In the genomic region with DNA sequence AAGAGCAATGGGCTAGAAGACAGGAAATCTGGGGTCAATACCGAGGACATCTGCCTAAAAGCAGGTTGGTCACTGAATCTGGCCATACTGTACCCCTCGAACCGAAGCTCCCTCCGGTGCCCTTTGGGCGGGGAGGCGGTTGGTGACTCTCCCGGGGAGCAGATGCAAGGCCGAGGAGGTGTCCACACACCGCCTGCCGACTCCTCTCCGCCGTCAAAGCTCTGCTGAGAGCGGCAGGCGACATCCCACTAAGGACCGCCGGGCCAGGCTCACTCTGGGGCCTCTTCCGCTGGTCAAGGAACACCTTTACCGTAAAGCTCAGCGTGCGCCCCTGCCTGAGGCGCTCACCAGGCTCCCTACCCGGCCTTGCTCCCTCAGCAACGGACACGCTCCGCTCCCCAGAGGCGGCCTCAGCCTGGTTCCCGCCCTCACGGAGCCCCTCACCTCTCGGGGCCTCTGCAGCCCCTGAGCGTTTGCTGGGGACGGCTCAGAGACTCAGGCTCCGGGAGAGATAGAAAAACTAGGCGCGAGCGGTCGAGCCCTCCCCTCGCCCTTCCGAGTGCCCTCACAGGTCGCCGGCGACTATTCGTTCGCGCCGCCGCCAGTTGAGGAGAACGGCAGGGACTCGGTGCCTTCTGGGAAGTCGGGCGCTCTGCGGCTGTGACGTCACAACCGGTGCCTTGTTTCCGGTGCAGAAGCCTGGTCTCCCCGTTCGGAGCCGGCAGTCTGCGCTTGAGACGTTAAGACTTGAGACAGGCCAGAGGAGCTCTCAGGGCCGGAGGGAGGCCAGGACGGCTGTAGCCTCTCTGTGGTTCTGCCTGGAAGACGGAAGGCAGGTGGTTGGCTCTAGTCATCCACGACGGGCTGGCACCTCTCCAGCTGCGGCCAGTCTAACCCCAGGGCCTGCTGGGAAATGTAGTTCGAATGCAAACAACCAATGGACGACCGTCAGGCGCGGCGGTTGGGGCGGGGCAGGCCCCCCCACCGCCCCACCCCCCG, we compare ENCODE assay signal across 8 cellular contexts. TPM values are rescaled to one million over a fixed set of nuclear protein-coding genes. Genes with fewer than 3 reads are reported as not detected.
DNase-seq lines count a peak whose midpoint lies in the region; ATAC-seq and TF ChIP-seq lines count a peak whose summit lies in the region.

A gene with protein sequence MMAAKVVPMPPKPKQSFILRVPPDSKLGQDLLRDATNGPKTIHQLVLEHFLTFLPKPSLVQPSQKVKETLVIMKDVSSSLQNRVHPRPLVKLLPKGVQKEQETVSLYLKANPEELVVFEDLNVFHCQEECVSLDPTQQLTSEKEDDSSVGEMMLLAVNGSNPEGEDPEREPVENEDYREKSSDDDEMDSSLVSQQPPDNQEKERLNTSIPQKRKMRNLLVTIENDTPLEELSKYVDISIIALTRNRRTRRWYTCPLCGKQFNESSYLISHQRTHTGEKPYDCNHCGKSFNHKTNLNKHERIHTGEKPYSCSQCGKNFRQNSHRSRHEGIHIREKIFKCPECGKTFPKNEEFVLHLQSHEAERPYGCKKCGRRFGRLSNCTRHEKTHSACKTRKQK (minus strand): TSS at position 616 of the 999 bp plus-strand sequence. CDS start 1,403 bp downstream, outside the sequence.

- peaks cover 0 to 8% of the 10 kb centered on the region in 2 donors for H3K4me1 ChIP-seq in lung (ENCODE audit: control insufficient read depth in 2 of 2, insufficient read depth in 2 of 2, low read length in 2 of 2)

- peak; percentile 40 for ATAC-seq in GM19468 (IDR thresholded peaks at IDR 0.05; ENCODE audit: extremely low read depth, unreplicated experiment)
- ATAC-seq in lung (ENCODE audit: insufficient read depth, low FRiP score) = peak; percentile 94

- H3K27ac ChIP-seq in lung (ENCODE audit: low read depth in 1 of 2, low read length in 1 of 2) = peak within 1 kb of the TSS; percentile 91 to 98

- DNase-seq in CMK (ENCODE audit: low read depth) (peak; percentile 76), HS-5 (ENCODE audit: low read depth) (peak; percentile 90), NK-92 (lab: John Stamatoyannopoulos, UW; ENCODE audit: unreplicated experiment) (peak; percentile 47), lung (ENCODE audit: low spot score) (peak; percentile 96)
- peak; percentile 81 to 89 for DNase-seq in activated CD8-positive, alpha-beta memory T cell treated with anti-CD3 and anti-CD28 coated beads for 1 hour (ENCODE audit: extremely low read depth in 1 of 2, low read depth in 1 of 2)
- DNase-seq in effector CD4-positive, alpha-beta T cell = peak; percentile 90
- peak; percentile 85 to 94 (median 87) for DNase-seq in stimulated activated CD4-positive, alpha-beta T cell treated with anti-CD3 and anti-CD28 coated beads, TNF-alpha, amount 100 ng/mL, for 24 hours (ENCODE audit: low read depth in 3 of 3)

- 0 to 1% methylated on average over 65 to 74 of the region's 74 CpGs for WGBS in lung, 2 donors

- peaks cover 2 to 7% of the 10 kb centered on the region in 2 donors for H3K9me3 ChIP-seq in lung (ENCODE audit: control insufficient read depth in 2 of 2, insufficient read depth in 1 of 2, low read length in 1 of 2)

- TF ChIP-seq CTCF in lung (IDR thresholded peaks at IDR 0.05; ENCODE audit: control extremely low read depth, extremely low read depth) = no peak

- peak within 1 kb of the TSS; percentile 82 for H3K4me3 ChIP-seq in lung

- peaks cover 10 to 27% of the 10 kb centered on the region in 2 donors for H3K36me3 ChIP-seq in lung (ENCODE audit: control insufficient read depth in 2 of 2, insufficient read depth in 2 of 2, low read length in 2 of 2)

- no peaks in the 10 kb centered on the region for H3K27me3 ChIP-seq in lung (ENCODE audit: control insufficient read depth, insufficient read depth)

RNA-seq across cellular contexts. Expression of the gene that starts here (rescaled TPM):
- 1 to 10 TPM; 6.5 to 7.8 TPM for total RNA-seq in lung
- polyA plus RNA-seq in lung = 1 to 10 TPM; 4.3 to 6.4 TPM

Comparison
In these comparisons a context has a peak if more than half of its experiments do, and no peak if none do; other contexts are left out.
1. Peak in every context shown above with its lines: DNase-seq, ATAC-seq, H3K4me3 ChIP-seq and H3K27ac ChIP-seq.